Comparison of ENCODE assay signal across 19 cellular contexts in the genomic region with DNA sequence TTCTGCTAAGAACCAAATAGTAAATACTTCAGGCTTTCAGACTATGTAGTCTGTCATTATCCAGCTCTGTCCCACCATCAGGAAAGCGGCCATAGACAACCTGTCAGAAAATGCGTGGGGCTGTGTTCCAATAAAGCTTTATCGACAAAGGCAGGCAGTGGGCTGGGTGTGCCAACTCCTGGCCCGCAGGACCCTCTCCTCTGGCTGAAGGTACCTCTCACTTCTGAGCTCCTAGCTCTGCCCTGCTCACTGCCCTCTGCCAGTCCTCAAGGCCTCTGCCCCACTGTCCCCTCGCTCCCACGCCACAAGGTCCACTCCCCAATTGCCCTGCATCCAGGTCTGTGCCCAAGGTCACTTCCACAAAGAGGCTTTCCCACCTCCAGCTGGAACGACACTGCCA. TPM values are rescaled to one million over a fixed set of nuclear protein-coding genes. Genes with fewer than 3 reads are reported as not detected.
"Had no signal": no experiment of that assay in that cellular context is flagged by ENCODE, and none has a peak within 500 bp of the region (broad histone marks: within the 10 kb centered on the region; RNA-seq: fewer than 3 reads in every experiment).

No MANE protein-coding gene starts in this region.

- H3K4me3 Mint-ChIP-seq: naive thymus-derived CD8-positive, alpha-beta T cell; stimulated activated naive B cell treated with anti-CD40 and anti-IgM and Interleukin-4, amounts not matched to agents 10 μg/mL and 1 μg/mL and 100 μg/mL, for 72 hours had no signal

- H3K27ac ChIP-seq: colonic mucosa, esophagus squamous epithelium, gastroesophageal sphincter, parathyroid adenoma, stomach had no signal

- H3K27ac Mint-ChIP-seq: naive thymus-derived CD8-positive, alpha-beta T cell; stimulated activated naive B cell treated with anti-CD40 and anti-IgM and Interleukin-4, amounts not matched to agents 10 μg/mL and 1 μg/mL and 100 μg/mL, for 72 hours had no signal

- H3K9me3 ChIP-seq: colonic mucosa, esophagus squamous epithelium, gastroesophageal sphincter, mucosa of descending colon, stomach had no signal

- DNase-seq: colonic mucosa; dermis blood vessel endothelial cell; esophagus squamous epithelium; foreskin fibroblast; glutamatergic neuron; islet precursor cell; mucosa of descending colon; naive thymus-derived CD8-positive, alpha-beta T cell; stimulated activated CD4-positive, alpha-beta T cell treated with anti-CD3 and anti-CD28 coated beads, Interleukin-4, amount 100 ng/mL, for 1 hour; stimulated activated naive B cell treated with anti-CD40 and anti-IgM and Interleukin-4, amounts not matched to agents 10 μg/mL and 1 μg/mL and 100 μg/mL, for 72 hours; stomach; substantia nigra; trophoblast cell had no signal

- H3K36me3 ChIP-seq: colonic mucosa, esophagus squamous epithelium, gastroesophageal sphincter, stomach had no signal

- ATAC-seq: gastroesophageal sphincter; left lobe of liver; mucosa of descending colon; naive thymus-derived CD8-positive, alpha-beta T cell; stimulated activated naive B cell treated with anti-CD40 and anti-IgM and Interleukin-4, amounts not matched to agents 10 μg/mL and 1 μg/mL and 100 μg/mL, for 72 hours had no signal

- H3K4me2 ChIP-seq: smooth muscle cell had no signal

- H3K27me3 ChIP-seq: colonic mucosa, gastroesophageal sphincter, stomach had no signal

- H3K4me3 ChIP-seq: colonic mucosa, esophagus squamous epithelium, gastroesophageal sphincter, mucosa of descending colon, smooth muscle cell, stomach had no signal

- H3K4me1 ChIP-seq: colonic mucosa had no signal

- H2AFZ ChIP-seq: parathyroid adenoma had no signal

- H3K9ac ChIP-seq: parathyroid adenoma had no signal

RNA-seq across cellular contexts. Expression of gene SSUH2, which starts 20.0 kb away (rescaled TPM):
- total RNA-seq: dermis blood vessel endothelial cell; epithelial cell of proximal tubule; left lobe of liver; naive thymus-derived CD8-positive, alpha-beta T cell; pulmonary artery endothelial cell had no signal
- polyA plus RNA-seq: naive thymus-derived CD8-positive, alpha-beta T cell; smooth muscle cell had no signal
